ENCODE assay signal across 8 cellular contexts in genomic region chr2:24792874-24793751, GRCh38. TPM values are rescaled to one million over a fixed set of nuclear protein-coding genes. Genes with fewer than 3 reads are reported as not detected.
DNase-seq lines count a peak whose midpoint lies in the region; ATAC-seq, FAIRE-seq and TF ChIP-seq lines count a peak whose summit lies in the region.

CENPO (plus strand) TSS chr2:24793425; CDS start chr2:24793920, 495 bp downstream.
A gene with protein sequence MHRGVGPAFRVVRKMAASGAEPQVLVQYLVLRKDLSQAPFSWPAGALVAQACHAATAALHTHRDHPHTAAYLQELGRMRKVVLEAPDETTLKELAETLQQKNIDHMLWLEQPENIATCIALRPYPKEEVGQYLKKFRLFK (minus strand): TSS chr2:24793391. CDS start chr2:24793377, 14 bp downstream.

- peaks cover 0 to 5% of the 10 kb centered on the region in 2 experiments for H4K20me1 ChIP-seq in H1 (replicated peaks in 1 of 2; ENCODE audit: control insufficient read depth in 1 of 2, insufficient read depth in 2 of 2, low read length in 2 of 2)

- H3K9me3 Mint-ChIP-seq in Calu3 (ENCODE audit: low read depth, unreplicated experiment), result no peaks in the 10 kb centered on the region

- peak within 1 kb of the TSS; percentile 99 for H4K5ac ChIP-seq in H1 (ENCODE audit: insufficient read length, low read depth, low read length)

- H4K91ac ChIP-seq in H1 (replicated peaks; ENCODE audit: insufficient read length, low read length), result peak within 1 kb of the TSS; percentile 100
- H4K91ac ChIP-seq in mesenchymal stem cell (ENCODE audit: low read length), result peak within 1 kb of the TSS; percentile 100

- no peak for FAIRE-seq in H1 (lab: Jason Lieb, UNC)

- H3K36me3 Mint-ChIP-seq in Calu3 (ENCODE audit: insufficient read depth, unreplicated experiment), result peaks cover 44% of the 10 kb centered on the region

- WGBS in H1 (ENCODE audit: extremely low coverage in 1 of 2, insufficient coverage in 1 of 2, insufficient read length in 1 of 2, insufficient replicate concordance in 2 of 2, low coverage in 1 of 2, low lambda C conversion rate in 2 of 2, missing lambda C conversion rate in 1 of 2), 2 experiments, result 2% methylated on average over 69 of the region's 72 CpGs; no CpG with 5 or more reads in 1 of the 2 experiments
- WGBS in mesenchymal stem cell, result under 1% methylated on average over 70 of the region's 72 CpGs

- TF ChIP-seq CTCF in Calu3 (IDR thresholded peaks at IDR 0.05; ENCODE audit: unreplicated experiment), result peak; percentile 77
- TF ChIP-seq CTCF in H1 (IDR thresholded peaks at IDR 0.05; ENCODE audit: control extremely low read depth in 1 of 3, insufficient read depth in 1 of 3, low read depth in 1 of 3, low read length in 3 of 3), result peak in 2 of 3 experiments; percentile 24 to 37; a peak in 2 of 4 replicates

- H3K56ac ChIP-seq in H1 (replicated peaks; ENCODE audit: insufficient read length, low read depth, low read length), result peak within 1 kb of the TSS; percentile 97

- peak; percentile 93 for ATAC-seq in GM21381 (IDR thresholded peaks at IDR 0.05; ENCODE audit: unreplicated experiment)

- H3K18ac ChIP-seq in H1 (ENCODE audit: extremely low read depth, low read length) (peak within 1 kb of the TSS; percentile 100), mesenchymal stem cell (ENCODE audit: low read depth in 1 of 2, low read length in 2 of 2) (peak within 1 kb of the TSS; percentile 99)

- H2BK12ac ChIP-seq in H1 (ENCODE audit: low read depth, low read length), result peak within 1 kb of the TSS; percentile 99
- H2BK12ac ChIP-seq in mesenchymal stem cell (ENCODE audit: low read length in 2 of 2), result peak within 1 kb of the TSS; percentile 38 to 93

- H3K27ac ChIP-seq in H1 (ENCODE audit: low read depth, low read length) (peak within 1 kb of the TSS; percentile 100), mesenchymal stem cell (ENCODE audit: low read length, poor library complexity, severe bottlenecking) (peak within 1 kb of the TSS; percentile 93)

- no TSS peak for BruUV-seq in Calu3 (replicated peaks; lab: Mats Ljungman, UMichigan)

- H2BK5ac ChIP-seq in H1 (ENCODE audit: low read depth, low read length), result peak within 1 kb of the TSS; percentile 100
- H2BK5ac ChIP-seq in mesenchymal stem cell (ENCODE audit: low read depth, low read length, poor library complexity, severe bottlenecking), result peak within 1 kb of the TSS; percentile 97

- H3K79me1 ChIP-seq in H1 (ENCODE audit: low read depth, low read length), result peaks cover 12% of the 10 kb centered on the region
- peaks cover 8% of the 10 kb centered on the region for H3K79me1 ChIP-seq in mesenchymal stem cell (replicated peaks; ENCODE audit: low read length, poor library complexity, severe bottlenecking)

- H2AFZ ChIP-seq in H1 (ENCODE audit: low read length) (peak within 1 kb of the TSS; percentile 93; the same call in 1 of the 2 replicates), mesenchymal stem cell (ENCODE audit: low read depth, low read length) (peak within 1 kb of the TSS; percentile 75)

- H3K27me3 ChIP-seq in H1 (replicated peaks in 1 of 4; ENCODE audit: control insufficient read depth in 3 of 4, extremely low read depth in 1 of 4, insufficient read depth in 3 of 4, low read length in 3 of 4), result no peaks in the 10 kb centered on the region
- no peaks in the 10 kb centered on the region for H3K27me3 ChIP-seq in mesenchymal stem cell (ENCODE audit: control insufficient read depth in 1 of 2, insufficient read depth in 1 of 2, low read length in 2 of 2)

- H3K27me3 Mint-ChIP-seq in Calu3 (ENCODE audit: unreplicated experiment), result no peaks in the 10 kb centered on the region

- peak; percentile 81 to 95 for TF ChIP-seq POLR2A in H1 (IDR thresholded peaks at IDR 0.05; ENCODE audit: control extremely low read depth in 1 of 2, low read depth in 2 of 2, low read length in 2 of 2)

- H2BK15ac ChIP-seq in H1 (ENCODE audit: low read length) (no peak within 1 kb of the TSS), mesenchymal stem cell (ENCODE audit: low read depth, poor library complexity, severe bottlenecking) (peak within 1 kb of the TSS; percentile 99)

- H3K4me2 ChIP-seq in H1 (ENCODE audit: insufficient read depth in 1 of 2, low read depth in 2 of 2, low read length in 2 of 2) (peak within 1 kb of the TSS; percentile 88 to 93), mesenchymal stem cell (ENCODE audit: low read length, poor library complexity, severe bottlenecking) (peak within 1 kb of the TSS; percentile 86)

- peak in 1 of 2 experiments; percentile 61; a peak in 1 of 3 replicates for TF ChIP-seq EP300 in H1 (IDR thresholded peaks at IDR 0.05; ENCODE audit: borderline replicate concordance in 1 of 2, low read depth in 2 of 2, low read length in 2 of 2)

- intact Hi-C loops in Calu3 (cut with micrococcal nuclease; ENCODE audit: unreplicated experiment), result no loop called here

- peaks cover 8% of the 10 kb centered on the region; the same call in 1 of the 2 replicates for H3K23me2 ChIP-seq in H1 (ENCODE audit: low read depth, low read length)

- peak within 1 kb of the TSS; percentile 83 for H3K4me3 Mint-ChIP-seq in Calu3 (ENCODE audit: low read depth, unreplicated experiment)

- TF ChIP-seq RAD21 in H1 (IDR thresholded peaks at IDR 0.05 in 1 of 2, conservative IDR thresholded peaks at IDR 0.05 in 1 of 2; ENCODE audit: low read depth in 2 of 2, low read length in 2 of 2), result peak; percentile 22 to 28; a peak in 2 of 4 replicates

- H2AK5ac ChIP-seq in H1 (ENCODE audit: low read depth, low read length) (peak within 1 kb of the TSS; percentile 58; the same call in 1 of the 2 replicates), mesenchymal stem cell (ENCODE audit: low read length, severe bottlenecking) (no peak within 1 kb of the TSS)

- H2BK20ac ChIP-seq in H1 (ENCODE audit: low read length), result no peak within 1 kb of the TSS

- H3K79me2 ChIP-seq in H1 (ENCODE audit: control insufficient read depth in 1 of 2, insufficient read depth in 2 of 2, low read length in 2 of 2), result peaks cover 20 to 46% of the 10 kb centered on the region in 2 experiments

- peak within 1 kb of the TSS; percentile 97 to 100 (median 98) for H3K9ac ChIP-seq in H1 (replicated peaks in 1 of 4; ENCODE audit: extremely low read depth in 1 of 4, low read depth in 3 of 4, low read length in 3 of 4)
- H3K9ac ChIP-seq in mesenchymal stem cell (ENCODE audit: low read length), result peak within 1 kb of the TSS; percentile 96

- DNase-seq in Calu3 (peak; percentile 96), HUDEP-2 (lab: John Stamatoyannopoulos, UW; ENCODE audit: unreplicated experiment in 76 of 76) (peak; percentile 70 to 99 (median 94)), NOMO-1 treated with dmso at 0.1 percent for 144 hours (lab: John Stamatoyannopoulos, UW; ENCODE audit: unreplicated experiment) (peak; percentile 96), H1 (ENCODE audit: low read depth in 1 of 2, low spot score in 2 of 2) (peak; percentile 90 to 94), mesenchymal stem cell (peak; percentile 98)
- peak; percentile 85 to 92 (median 89) for DNase-seq in activated CD8-positive, alpha-beta memory T cell treated with anti-CD3 and anti-CD28 coated beads for 48 hours (ENCODE audit: low read depth in 2 of 3, low spot score in 2 of 3)
- DNase-seq in stimulated activated CD8-positive, alpha-beta memory T cell treated with anti-CD3 and anti-CD28 coated beads, Interleukin-12 subunit alpha, Interleukin-12 subunit beta, amount 100 ng/mL, for 4 hours (ENCODE audit: low read depth), result peak; percentile 91

- H3K36me3 ChIP-seq in H1 (ENCODE audit: control insufficient read depth in 2 of 4, insufficient read depth in 4 of 4, low read length in 3 of 4) (peaks cover 2 to 26% (median 8%) of the 10 kb centered on the region in 4 experiments; a peak in 5 of 8 replicates), mesenchymal stem cell (ENCODE audit: control insufficient read depth in 1 of 2, insufficient read depth in 2 of 2, low read depth in 1 of 2, low read length in 2 of 2) (peaks cover 16 to 18% of the 10 kb centered on the region in 2 experiments)

- H3K4me3 ChIP-seq in H1 (ENCODE audit: extremely low read depth in 1 of 4, insufficient read depth in 2 of 4, low read depth in 3 of 4, low read length in 4 of 4) (peak within 1 kb of the TSS; percentile 74 to 98 (median 86)), mesenchymal stem cell (ENCODE audit: insufficient read depth in 1 of 2, low read depth in 1 of 2, low read length in 2 of 2) (peak within 1 kb of the TSS; percentile 89 to 96)

- peak within 1 kb of the TSS; percentile 93 for H3K27ac Mint-ChIP-seq in Calu3 (ENCODE audit: unreplicated experiment)

- H3K9me3 ChIP-seq in H1 (ENCODE audit: insufficient read depth in 2 of 2, low read depth in 1 of 2, low read length in 1 of 2) (no peaks in the 10 kb centered on the region), mesenchymal stem cell (ENCODE audit: control insufficient read depth, low read length) (no peaks in the 10 kb centered on the region)

- POLR2A ChIA-PET in H1 (lab: Charles Lee; ENCODE audit: partially characterized antibody), result interaction anchor here (0.6 to 2.0 kb wide), 21 partner anchors 9 to 382 kb away, joined by 3 to 22 read pairs (median 4); no protein-coding TSS in a partner anchor

- CTCF ChIA-PET in Calu3 (lab: Charles Lee), result interaction anchor here (0.5 to 2.0 kb wide), 12 partner anchors 14 to 717 kb away, joined by 3 to 14 read pairs (median 4); partner anchors contain the start of gene SF3B6
- CTCF ChIA-PET in H1 (lab: Charles Lee; ENCODE audit: partially characterized antibody), result interaction anchor here (0.6 to 4.0 kb wide), 8 partner anchors 10 to 383 kb away, joined by 3 to 37 read pairs (median 4); no protein-coding TSS in a partner anchor

- H3K4ac ChIP-seq in H1 (replicated peaks; ENCODE audit: insufficient read length, low read depth, low read length) (peak within 1 kb of the TSS; percentile 100), mesenchymal stem cell (ENCODE audit: low read depth in 1 of 2, low read length in 2 of 2) (peak within 1 kb of the TSS; percentile 91 to 99)

- peaks cover 0 to 7% (median 6%) of the 10 kb centered on the region in 4 experiments; a peak in 4 of 7 replicates for H3K4me1 ChIP-seq in H1 (replicated peaks in 1 of 4; ENCODE audit: control insufficient read depth in 3 of 4, insufficient read depth in 4 of 4, low read length in 3 of 4)
- H3K4me1 ChIP-seq in mesenchymal stem cell (ENCODE audit: control insufficient read depth, insufficient read depth, low read depth, low read length), result peaks cover 2% of the 10 kb centered on the region

- H2BK120ac ChIP-seq in H1 (replicated peaks; ENCODE audit: low read depth, low read length) (peak within 1 kb of the TSS; percentile 91), mesenchymal stem cell (ENCODE audit: low read depth, low read length) (peak within 1 kb of the TSS; percentile 97)

- H3K4me1 Mint-ChIP-seq in Calu3 (ENCODE audit: low read depth, unreplicated experiment), result peaks cover 35% of the 10 kb centered on the region

- peak within 1 kb of the TSS; percentile 100 for H4K8ac ChIP-seq in H1 (ENCODE audit: extremely low read depth, insufficient read depth, low read length)
- peak within 1 kb of the TSS; percentile 100 for H4K8ac ChIP-seq in mesenchymal stem cell (ENCODE audit: low read length)

- H3K23ac ChIP-seq in H1 (ENCODE audit: insufficient read length), result no peak within 1 kb of the TSS
- H3K23ac ChIP-seq in mesenchymal stem cell (ENCODE audit: low read length in 2 of 2), result peak within 1 kb of the TSS in 1 of 2 experiments; percentile 34

- H3K14ac ChIP-seq in H1 (ENCODE audit: insufficient read length), result no peak within 1 kb of the TSS
- H3K14ac ChIP-seq in mesenchymal stem cell (ENCODE audit: low read length in 2 of 2), result peak within 1 kb of the TSS in 1 of 2 experiments; percentile 99

RNA-seq across cellular contexts. Expression of gene CENPO, which starts in this region (rescaled TPM):
- total RNA-seq in Calu3 (2022), result 38.9 and 43.1 TPM in 2 replicates
- total RNA-seq in H1 (2021; fragmentation: NEBNext Ultra II Directional; extraction: Animal tissue kit (Norgen Biotek cat#: 25700)), result 46.3 and 47.0 TPM in 2 replicates
- 34.4 and 36.1 TPM in 2 replicates for polyA plus RNA-seq in H1 (2011; rRNA removed)
- polyA plus RNA-seq in H1 (2011; cell fraction: cytosol; rRNA removed), result 40.9 TPM
- 61.8 TPM for polyA plus RNA-seq in H1 (2011; cell fraction: nucleus; rRNA removed)
- 34.0 to 45.9 TPM (median 38.7 TPM) in 4 replicates for polyA plus RNA-seq in H1 (2012, experiment 1 of 2)
- polyA plus RNA-seq in H1 (2012, experiment 2 of 2), result 25.7 TPM
- 24.5 TPM for polyA plus RNA-seq in H1 (2013, experiment 1 of 2)
- 24.1 TPM for polyA plus RNA-seq in H1 (2013, experiment 2 of 2)
- polyA minus RNA-seq in H1 (2011; rRNA and poly(A)+ RNA removed), result 82.8 and 83.4 TPM in 2 replicates
- polyA minus RNA-seq in H1 (2011; cell fraction: cytosol; rRNA and poly(A)+ RNA removed), result 34.1 TPM
- 86.2 TPM for polyA minus RNA-seq in H1 (2011; cell fraction: nucleus; rRNA and poly(A)+ RNA removed)
- polyA plus RNA-seq in mesenchymal stem cell (2013, experiment 1 of 2), result 9.8 TPM
- 10.4 TPM for polyA plus RNA-seq in mesenchymal stem cell (2013, experiment 2 of 2)

RNA-seq across cellular contexts. Expression of the second gene that starts in this region (rescaled TPM):
- 22.3 and 23.8 TPM in 2 replicates for total RNA-seq in Calu3 (2022)
- 46.2 and 48.6 TPM in 2 replicates for total RNA-seq in H1 (2021; fragmentation: NEBNext Ultra II Directional; extraction: Animal tissue kit (Norgen Biotek cat#: 25700))
- polyA plus RNA-seq in H1 (2011; rRNA removed), result 91.9 and 101 TPM in 2 replicates
- polyA plus RNA-seq in H1 (2011; cell fraction: cytosol; rRNA removed), result 80.9 TPM
- 58.7 TPM for polyA plus RNA-seq in H1 (2011; cell fraction: nucleus; rRNA removed)
- polyA plus RNA-seq in H1 (2012, experiment 1 of 2), result 72.5 to 81.1 TPM (median 75.3 TPM) in 4 replicates
- 52.9 TPM for polyA plus RNA-seq in H1 (2012, experiment 2 of 2)
- polyA plus RNA-seq in H1 (2013, experiment 1 of 2), result 89.7 TPM
- polyA plus RNA-seq in H1 (2013, experiment 2 of 2), result 84.1 TPM
- 18.9 and 21.6 TPM in 2 replicates for polyA minus RNA-seq in H1 (2011; rRNA and poly(A)+ RNA removed)
- polyA minus RNA-seq in H1 (2011; cell fraction: cytosol; rRNA and poly(A)+ RNA removed), result 12.1 TPM
- 22.8 TPM for polyA minus RNA-seq in H1 (2011; cell fraction: nucleus; rRNA and poly(A)+ RNA removed)
- 66.3 TPM for polyA plus RNA-seq in mesenchymal stem cell (2013, experiment 1 of 2)
- 75.4 TPM for polyA plus RNA-seq in mesenchymal stem cell (2013, experiment 2 of 2)

Comparison
In these comparisons a context has a peak if more than half of its experiments do, and no peak if none do; other contexts are left out.
1. Peak in every context shown above with its lines: DNase-seq, ATAC-seq, H3K4me3 ChIP-seq and H3K27ac ChIP-seq.